ENCODE assay signal across 16 cellular contexts in genomic region chr9:98324801-98325200, GRCh38.
"Had no signal": no experiment of that assay in that cellular context is flagged by ENCODE, and none has a peak within 500 bp of the region (broad histone marks: within the 10 kb centered on the region; RNA-seq: fewer than 3 reads in every experiment).

No MANE protein-coding gene starts in this region.

- H3K4me3 ChIP-seq: coronary artery, lower lobe of right lung, thoracic aorta, upper lobe of right lung had no signal

- H3K79me2 ChIP-seq: parathyroid adenoma had no signal

- DNase-seq: activated CD4-positive, alpha-beta T cell treated with anti-CD3 and anti-CD28 coated beads, Interleukin-2, amount 10 ng/mL, durations not matched to agents 7 days and 5 days; activated CD8-positive, alpha-beta T cell treated with anti-CD3 and anti-CD28 coated beads, Interleukin-2, amount 10 ng/mL, durations not matched to agents 7 days and 5 days; activated naive CD4-positive, alpha-beta T cell treated with Interleukin-2 at 50 U/mL for 16 hours; activated T-cell treated with anti-CD3 and anti-CD28 coated beads, Interleukin-2, amount 50 U/mL, for 24 hours; anterior cingulate cortex; lower lobe of right lung; stimulated activated naive B cell treated with anti-CD40 and anti-IgM and Interleukin-4, amounts not matched to agents 10 μg/mL and 1 μg/mL and 100 μg/mL, for 72 hours; T1000; upper lobe of right lung had no signal

- H3K4me1 ChIP-seq: lower lobe of right lung, parathyroid adenoma, upper lobe of right lung had no signal

- H3K27me3 ChIP-seq: upper lobe of right lung had no signal

- H2AFZ ChIP-seq: parathyroid adenoma had no signal

- H3K36me3 ChIP-seq: lower lobe of right lung, neutrophil, thoracic aorta, upper lobe of right lung had no signal

- H3K27ac ChIP-seq: coronary artery, lower lobe of right lung, neutrophil, parathyroid adenoma, thoracic aorta, upper lobe of right lung had no signal

- FAIRE-seq: islet of Langerhans had no signal

- H3K9me3 ChIP-seq: lower lobe of right lung, neutrophil, thoracic aorta, upper lobe of right lung had no signal

- ATAC-seq: activated CD4-positive, CD25-positive, alpha-beta regulatory T cell treated with anti-CD3 and anti-CD28 coated beads, Interleukin-2, amount 50 U/mL, for 24 hours; activated CD8-positive, alpha-beta T cell treated with anti-CD3 and anti-CD28 coated beads, Interleukin-2, amount 10 ng/mL, durations not matched to agents 7 days and 5 days; natural killer cell treated with Interleukin-12 subunit alpha and Interleukin-12 subunit beta and Interleukin-15 and Interleukin-18, amount 100 ng/mL, for 72 hours had no signal

- H3K9ac ChIP-seq: parathyroid adenoma had no signal
